8 cellular contexts compared by ENCODE assay signal in genomic region chr19:50835785-50836542, GRCh38. TPM values are rescaled to one million over a fixed set of nuclear protein-coding genes. Genes with fewer than 3 reads are reported as not detected.
DNase-seq lines count a peak whose midpoint lies in the region; ATAC-seq, FAIRE-seq and TF ChIP-seq lines count a peak whose summit lies in the region.

No MANE protein-coding gene starts in this region.

- no peaks in the 10 kb centered on the region for H3K9me3 ChIP-seq in naive thymus-derived CD4-positive, alpha-beta T cell (ENCODE audit: control insufficient read depth in 2 of 3, low read length in 3 of 3)

- H3K27ac ChIP-seq in 22Rv1, result peak overlapping the region; percentile 100
- no peak overlapping the region for H3K27ac ChIP-seq in naive thymus-derived CD4-positive, alpha-beta T cell (ENCODE audit: low read depth, low read length)

- H3K4me1 ChIP-seq in naive thymus-derived CD4-positive, alpha-beta T cell (ENCODE audit: control insufficient read depth in 2 of 2, insufficient read depth in 2 of 2, low read length in 2 of 2), result peaks cover 4 to 8% of the 10 kb centered on the region in 2 donors

- intact Hi-C loops in naive thymus-derived CD4-positive, alpha-beta T cell (cut with micrococcal nuclease), result loop anchor here in 1 of 2 donors (1.0 kb wide), 1 partner anchor 32 kb away; no protein-coding TSS in a partner anchor

- peak; percentile 24 for TF ChIP-seq CTCF in 22Rv1 (IDR thresholded peaks at IDR 0.05)

- peaks cover 30 to 61% (median 45%) of the 10 kb centered on the region in 5 donors for H3K27me3 Mint-ChIP-seq in naive thymus-derived CD4-positive, alpha-beta T cell
- H3K27me3 Mint-ChIP-seq in stimulated activated naive B cell treated with anti-CD40 and anti-IgM and Interleukin-4, amounts not matched to agents 10 μg/mL and 1 μg/mL and 100 μg/mL, for 72 hours, result peaks cover 66 to 71% of the 10 kb centered on the region in 2 donors

- H3K4me3 Mint-ChIP-seq in naive thymus-derived CD4-positive, alpha-beta T cell, result peak overlapping the region; percentile 78 to 94 (median 87)
- peak overlapping the region; percentile 88 to 89 for H3K4me3 Mint-ChIP-seq in stimulated activated naive B cell treated with anti-CD40 and anti-IgM and Interleukin-4, amounts not matched to agents 10 μg/mL and 1 μg/mL and 100 μg/mL, for 72 hours

- CTCF ChIA-PET in naive thymus-derived CD4-positive, alpha-beta T cell (lab: Charles Lee), result no interaction called here

- H3K27ac Mint-ChIP-seq in naive thymus-derived CD4-positive, alpha-beta T cell, result no peak overlapping the region
- H3K27ac Mint-ChIP-seq in stimulated activated naive B cell treated with anti-CD40 and anti-IgM and Interleukin-4, amounts not matched to agents 10 μg/mL and 1 μg/mL and 100 μg/mL, for 72 hours, result peak overlapping the region; percentile 76

- DNase-seq in GM18507 (ENCODE audit: extremely low spot score, insufficient read length, low read depth) (peak; percentile 84), NOMO-1 treated with dmso at 0.1 percent for 144 hours (lab: John Stamatoyannopoulos, UW; ENCODE audit: unreplicated experiment) (peak; percentile 62), fibroblast of gingiva (ENCODE audit: low read depth) (peak; percentile 41)
- peak; percentile 71 for DNase-seq in activated T-cell treated with anti-CD3 and anti-CD28 coated beads, Interleukin-2, amount 50 U/mL, for 1 hour
- peak; percentile 18 to 90 (median 43) for DNase-seq in naive thymus-derived CD4-positive, alpha-beta T cell
- DNase-seq in stimulated activated naive B cell treated with anti-CD40 and anti-IgM and Interleukin-4, amounts not matched to agents 10 μg/mL and 1 μg/mL and 100 μg/mL, for 72 hours, result peak; percentile 61

- peaks cover 0 to 3% of the 10 kb centered on the region in 2 donors for H3K27me3 ChIP-seq in naive thymus-derived CD4-positive, alpha-beta T cell (ENCODE audit: control insufficient read depth in 2 of 2, insufficient read depth in 2 of 2, low read length in 2 of 2)

- H3K36me3 ChIP-seq in naive thymus-derived CD4-positive, alpha-beta T cell (ENCODE audit: control insufficient read depth in 2 of 3, insufficient read depth in 3 of 3, low read length in 3 of 3), result no peaks in the 10 kb centered on the region

- peaks cover 0 to 7% (median 0%) of the 10 kb centered on the region in 11 donors for H3K9me3 Mint-ChIP-seq in naive thymus-derived CD4-positive, alpha-beta T cell
- H3K9me3 Mint-ChIP-seq in stimulated activated naive B cell treated with anti-CD40 and anti-IgM and Interleukin-4, amounts not matched to agents 10 μg/mL and 1 μg/mL and 100 μg/mL, for 72 hours, result no peaks in the 10 kb centered on the region

- peak; percentile 75 for ATAC-seq in HG03135 (IDR thresholded peaks at IDR 0.05; ENCODE audit: unreplicated experiment)
- ATAC-seq in naive thymus-derived CD4-positive, alpha-beta T cell, result peak; percentile 86
- ATAC-seq in stimulated activated naive B cell treated with anti-CD40 and anti-IgM and Interleukin-4, amounts not matched to agents 10 μg/mL and 1 μg/mL and 100 μg/mL, for 72 hours (replicated peaks), result peak; percentile 89 to 95

- H3K4me3 ChIP-seq in naive thymus-derived CD4-positive, alpha-beta T cell (ENCODE audit: low read length), result peak overlapping the region; percentile 51

- H3K36me3 Mint-ChIP-seq in naive thymus-derived CD4-positive, alpha-beta T cell, result no peaks in the 10 kb centered on the region
- peaks cover 0 to 2% of the 10 kb centered on the region in 2 donors for H3K36me3 Mint-ChIP-seq in stimulated activated naive B cell treated with anti-CD40 and anti-IgM and Interleukin-4, amounts not matched to agents 10 μg/mL and 1 μg/mL and 100 μg/mL, for 72 hours

- peak; percentile 85 for FAIRE-seq in GM18507 (lab: Jason Lieb, UNC)

- H3K4me1 Mint-ChIP-seq in naive thymus-derived CD4-positive, alpha-beta T cell, result peaks cover 5 to 25% (median 11%) of the 10 kb centered on the region in 7 donors
- peaks cover 12 to 21% of the 10 kb centered on the region in 2 donors for H3K4me1 Mint-ChIP-seq in stimulated activated naive B cell treated with anti-CD40 and anti-IgM and Interleukin-4, amounts not matched to agents 10 μg/mL and 1 μg/mL and 100 μg/mL, for 72 hours

- POLR2A ChIA-PET in naive thymus-derived CD4-positive, alpha-beta T cell (lab: Charles Lee), result no interaction called here

RNA-seq across cellular contexts. Expression of gene KLK15, which starts 2.6 kb away (rescaled TPM):
- not detected for total RNA-seq in naive thymus-derived CD4-positive, alpha-beta T cell
- polyA plus RNA-seq in naive thymus-derived CD4-positive, alpha-beta T cell, result not detected

RNA-seq across cellular contexts. Expression of gene KLK1, which starts 12.4 kb away (rescaled TPM):
- total RNA-seq in naive thymus-derived CD4-positive, alpha-beta T cell, result 1 to 10 TPM in 1 of 5 experiments, not detected in 4; 1.3 TPM
- polyA plus RNA-seq in naive thymus-derived CD4-positive, alpha-beta T cell, result not detected

RNA-seq across cellular contexts. Expression of gene KLK3, which starts 18.8 kb away (rescaled TPM):
- not detected for total RNA-seq in naive thymus-derived CD4-positive, alpha-beta T cell
- polyA plus RNA-seq in naive thymus-derived CD4-positive, alpha-beta T cell, result not detected

RNA-seq across cellular contexts. Expression of gene KLK2, which starts 37.3 kb away (rescaled TPM):
- total RNA-seq in naive thymus-derived CD4-positive, alpha-beta T cell, result not detected
- polyA plus RNA-seq in naive thymus-derived CD4-positive, alpha-beta T cell, result not detected

RNA-seq across cellular contexts. Expression of gene ACP4, which starts 45.7 kb away (rescaled TPM):
- total RNA-seq in naive thymus-derived CD4-positive, alpha-beta T cell, result not detected
- not detected for polyA plus RNA-seq in naive thymus-derived CD4-positive, alpha-beta T cell
